ENCODE assay signal across 30 cellular contexts in genomic region chr3:130515755-130516154, GRCh38. TPM values are rescaled to one million over a fixed set of nuclear protein-coding genes. Genes with fewer than 3 reads are reported as not detected.
"Had no signal": no experiment of that assay in that cellular context is flagged by ENCODE, and none has a peak within 500 bp of the region (broad histone marks: within the 10 kb centered on the region; RNA-seq: fewer than 3 reads in every experiment).

No MANE protein-coding gene starts in this region.

- H3K4me1 Mint-ChIP-seq: activated B cell treated with CpG ODN at 0.5 μM for 24 hours; activated CD4-positive, alpha-beta T cell treated with anti-CD3 and anti-CD28 coated beads, Interleukin-2, amount 10 ng/mL, durations not matched to agents 24 days and 14 days; activated CD8-positive, alpha-beta memory T cell treated with anti-CD3 and anti-CD28 coated beads, Interleukin-2, amount 10 ng/mL, durations not matched to agents 7 days and 5 days; activated naive CD8-positive, alpha-beta T cell treated with anti-CD3 and anti-CD28 coated beads, Interleukin-2, amount 50 U/mL, for 24 hours; central memory CD8-positive, alpha-beta T cell; T-helper 17 cell had no signal

- H3K4me1 ChIP-seq: ascending aorta had no signal

- DNase-seq: activated B cell treated with CpG ODN at 0.5 μM for 24 hours; activated CD4-positive, alpha-beta T cell treated with anti-CD3 and anti-CD28 coated beads for 1 hour; activated CD4-positive, alpha-beta T cell treated with anti-CD3 and anti-CD28 coated beads, Interleukin-2, amount 10 ng/mL, durations not matched to agents 24 days and 14 days; activated CD4-positive, alpha-beta T cell treated with anti-CD3 and anti-CD28 coated beads, Interleukin-2, amount 50 U/mL, for 48 hours; activated CD8-positive, alpha-beta memory T cell treated with anti-CD3 and anti-CD28 coated beads, Interleukin-2, amount 10 ng/mL, durations not matched to agents 7 days and 5 days; activated effector memory CD4-positive, alpha-beta T cell treated with anti-CD3 and anti-CD28 coated beads, Interleukin-2, amount 50 U/mL, for 16 hours; activated naive CD4-positive, alpha-beta T cell treated with Interleukin-2 at 50 U/mL for 16 hours; activated naive CD8-positive, alpha-beta T cell treated with anti-CD3 and anti-CD28 coated beads, Interleukin-2, amount 50 U/mL, for 24 hours; activated T-cell treated with anti-CD3 and anti-CD28 coated beads, Interleukin-2, amount 50 U/mL, for 24 hours; amniotic stem cell; body of pancreas; MV-4-11; NCI-H1092 treated with DMSO at 0.1 percent for 48 hours; NCI-H1417 treated with DMSO at 0.1 percent for 48 hours; NCI-H1694; NCI-H2029; NCI-H2107; NCI-H2171 treated with DMSO at 0.1 percent for 48 hours; NCI-H510A treated with DMSO at 0.1 percent for 48 hours; NCI-H69; SHP77 treated with DMSO at 0.1 percent for 48 hours; T-helper 17 cell; T-helper 9 cell had no signal

- H3K27me3 ChIP-seq: ascending aorta had no signal

- H3K27ac ChIP-seq: ascending aorta, body of pancreas had no signal

- H3K36me3 Mint-ChIP-seq: activated CD8-positive, alpha-beta memory T cell treated with anti-CD3 and anti-CD28 coated beads, Interleukin-2, amount 10 ng/mL, durations not matched to agents 7 days and 5 days had no signal

- H3K9me3 ChIP-seq: ascending aorta, body of pancreas had no signal

- H3K4me3 ChIP-seq: ascending aorta, body of pancreas had no signal

- H3K9me3 Mint-ChIP-seq: activated CD4-positive, alpha-beta T cell treated with anti-CD3 and anti-CD28 coated beads, Interleukin-2, amount 10 ng/mL, durations not matched to agents 24 days and 14 days; activated naive CD8-positive, alpha-beta T cell treated with anti-CD3 and anti-CD28 coated beads, Interleukin-2, amount 50 U/mL, for 24 hours; activated T-cell treated with anti-CD3 and anti-CD28 coated beads, Interleukin-2, amount 50 U/mL, for 24 hours; activated T-helper 1 cell treated with anti-CD3 and anti-CD28 coated beads, Interleukin-12 subunit alpha, Interleukin-12 subunit beta, Interleukin-2, Interleukin-4 antibody, amounts not matched to agents 30 ng/mL and 10 ng/mL and 1 ng/mL, durations not matched to agents 14 hours and 24 hours and 36 hours had no signal

- H3K4me3 Mint-ChIP-seq: activated B cell treated with CpG ODN at 0.5 μM for 24 hours; activated CD4-positive, alpha-beta T cell treated with anti-CD3 and anti-CD28 coated beads, Interleukin-2, amount 10 ng/mL, durations not matched to agents 24 days and 14 days; activated CD8-positive, alpha-beta memory T cell treated with anti-CD3 and anti-CD28 coated beads, Interleukin-2, amount 10 ng/mL, durations not matched to agents 7 days and 5 days; activated naive CD8-positive, alpha-beta T cell treated with anti-CD3 and anti-CD28 coated beads, Interleukin-2, amount 50 U/mL, for 24 hours; activated T-cell treated with anti-CD3 and anti-CD28 coated beads, Interleukin-2, amount 50 U/mL, for 24 hours; activated T-helper 1 cell treated with anti-CD3 and anti-CD28 coated beads, Interleukin-12 subunit alpha, Interleukin-12 subunit beta, Interleukin-2, Interleukin-4 antibody, amounts not matched to agents 30 ng/mL and 10 ng/mL and 1 ng/mL, durations not matched to agents 14 hours and 24 hours and 36 hours; central memory CD8-positive, alpha-beta T cell; T-helper 17 cell had no signal

- ATAC-seq: activated CD8-positive, alpha-beta memory T cell treated with anti-CD3 and anti-CD28 coated beads, Interleukin-2, amount 10 ng/mL, durations not matched to agents 7 days and 5 days; activated naive CD4-positive, alpha-beta T cell treated with anti-CD3 and anti-CD28 coated beads, Interleukin-2, amount 50 U/mL, for 72 hours; activated naive CD8-positive, alpha-beta T cell treated with anti-CD3 and anti-CD28 coated beads, Interleukin-2, amount 50 U/mL, for 24 hours; body of pancreas; T-helper 17 cell had no signal

- H3K27ac Mint-ChIP-seq: activated B cell treated with CpG ODN at 0.5 μM for 24 hours; activated CD4-positive, alpha-beta T cell treated with anti-CD3 and anti-CD28 coated beads, Interleukin-2, amount 10 ng/mL, durations not matched to agents 24 days and 14 days; activated CD8-positive, alpha-beta memory T cell treated with anti-CD3 and anti-CD28 coated beads, Interleukin-2, amount 10 ng/mL, durations not matched to agents 7 days and 5 days; activated naive CD4-positive, alpha-beta T cell treated with anti-CD3 and anti-CD28 coated beads, Interleukin-2, amount 50 U/mL, for 72 hours; activated naive CD8-positive, alpha-beta T cell treated with anti-CD3 and anti-CD28 coated beads, Interleukin-2, amount 50 U/mL, for 24 hours; activated T-cell treated with anti-CD3 and anti-CD28 coated beads, Interleukin-2, amount 50 U/mL, for 24 hours; activated T-helper 1 cell treated with anti-CD3 and anti-CD28 coated beads, Interleukin-12 subunit alpha, Interleukin-12 subunit beta, Interleukin-2, Interleukin-4 antibody, amounts not matched to agents 30 ng/mL and 10 ng/mL and 1 ng/mL, durations not matched to agents 14 hours and 24 hours and 36 hours; T-helper 17 cell had no signal

- H3K36me3 ChIP-seq: ascending aorta had no signal

RNA-seq across cellular contexts. Expression of gene COL6A6, which starts 1.2 kb away (rescaled TPM):
- total RNA-seq: activated B cell treated with CpG ODN at 0.5 μM for 24 hours; activated CD4-positive, alpha-beta T cell treated with anti-CD3 and anti-CD28 coated beads, Interleukin-2, amount 10 ng/mL, durations not matched to agents 24 days and 14 days; activated CD8-positive, alpha-beta memory T cell treated with anti-CD3 and anti-CD28 coated beads, Interleukin-2, amount 10 ng/mL, durations not matched to agents 7 days and 5 days; activated naive CD4-positive, alpha-beta T cell treated with anti-CD3 and anti-CD28 coated beads, Interleukin-2, amount 50 U/mL, for 72 hours; activated T-helper 1 cell treated with anti-CD3 and anti-CD28 coated beads, Interleukin-12 subunit alpha, Interleukin-12 subunit beta, Interleukin-2, Interleukin-4 antibody, amounts not matched to agents 30 ng/mL and 10 ng/mL and 1 ng/mL, durations not matched to agents 14 hours and 24 hours and 36 hours; ascending aorta; body of pancreas; LHCN-M2; MCF 10A; SK-MEL-5 had no signal
